Comparison of ENCODE assay signal across 9 cellular contexts in the genomic region with DNA sequence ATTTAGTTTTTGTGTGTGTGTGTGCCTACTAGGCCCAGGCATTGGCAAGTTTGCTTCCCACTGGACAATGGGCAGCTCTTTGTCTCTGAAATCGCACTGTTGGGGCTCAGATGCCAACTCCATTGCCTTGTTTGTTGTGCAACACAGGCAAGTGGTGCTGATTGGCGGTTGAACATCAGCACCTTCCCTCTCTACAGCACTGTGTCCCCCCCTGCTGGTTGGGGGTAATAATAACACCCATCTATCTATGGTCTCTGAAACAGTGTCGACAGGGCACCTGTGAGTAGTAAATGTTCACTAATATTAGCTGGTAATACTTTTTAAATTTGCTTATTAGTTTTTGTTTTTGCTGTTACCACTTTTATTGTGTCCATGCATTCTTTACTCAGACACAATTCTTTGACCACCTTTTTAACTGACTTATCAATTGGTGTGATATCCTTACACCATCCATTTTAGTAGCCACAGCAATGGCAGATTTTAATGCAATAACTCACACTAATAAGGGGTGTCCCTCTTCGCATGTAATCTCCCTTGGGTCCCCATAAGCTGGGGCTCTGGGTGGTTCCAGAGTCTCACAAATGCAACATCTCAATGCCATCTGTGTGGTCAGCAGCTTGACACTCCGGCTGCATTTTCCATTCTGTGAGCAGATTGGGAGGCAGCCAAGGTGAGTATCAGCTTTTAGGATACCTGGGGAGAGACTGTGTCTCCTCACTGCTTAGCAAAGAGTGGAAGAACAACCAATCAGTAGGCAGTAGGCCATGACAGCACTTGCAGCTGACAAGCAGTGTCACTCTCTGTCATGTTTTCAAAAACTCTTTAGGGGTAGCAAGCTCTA. TPM values are rescaled to one million over a fixed set of nuclear protein-coding genes. Genes with fewer than 3 reads are reported as not detected.
DNase-seq lines count a peak whose midpoint lies in the region; ATAC-seq, FAIRE-seq and TF ChIP-seq lines count a peak whose summit lies in the region.
"Had no signal": no experiment of that assay in that cellular context is flagged by ENCODE, and none has a peak within 500 bp of the region (broad histone marks: within the 10 kb centered on the region; RNA-seq: fewer than 3 reads in every experiment).

No MANE protein-coding gene starts in this region.

- H3K27ac Mint-ChIP-seq in astrocyte (ENCODE audit: unreplicated experiment): no peak overlapping the region
- no peak overlapping the region for H3K27ac Mint-ChIP-seq in naive thymus-derived CD4-positive, alpha-beta T cell
- H3K27ac Mint-ChIP-seq: effector memory CD8-positive, alpha-beta T cell had no signal

- no peaks in the 10 kb centered on the region for H3K9me3 Mint-ChIP-seq in astrocyte (ENCODE audit: unreplicated experiment)
- no peaks in the 10 kb centered on the region for H3K9me3 Mint-ChIP-seq in naive thymus-derived CD4-positive, alpha-beta T cell
- H3K9me3 Mint-ChIP-seq: effector memory CD8-positive, alpha-beta T cell had no signal

- CTCF ChIA-PET in AG04450 (lab: Charles Lee): interaction anchor here (1.4 kb wide), 1 partner anchor 523 kb away, joined by 7 read pairs; no protein-coding TSS in a partner anchor
- CTCF ChIA-PET in naive thymus-derived CD4-positive, alpha-beta T cell (lab: Charles Lee): no interaction called here

- ATAC-seq in naive thymus-derived CD4-positive, alpha-beta T cell: peak; percentile 48
- no peak for ATAC-seq in HG02981 (IDR thresholded peaks at IDR 0.05; ENCODE audit: unreplicated experiment)
- ATAC-seq: effector memory CD8-positive, alpha-beta T cell had no signal

- H3K79me2 ChIP-seq in astrocyte (ENCODE audit: insufficient read depth, low read length): no peaks in the 10 kb centered on the region

- no peaks in the 10 kb centered on the region for H3K36me3 Mint-ChIP-seq in astrocyte (ENCODE audit: low read depth, unreplicated experiment)
- H3K36me3 Mint-ChIP-seq in naive thymus-derived CD4-positive, alpha-beta T cell: no peaks in the 10 kb centered on the region

- no peak overlapping the region for H3K4me2 ChIP-seq in astrocyte (ENCODE audit: low read length)

- H3K4me3 ChIP-seq in AG04450 (ENCODE audit: low read depth, low read length) (no peak overlapping the region), astrocyte (ENCODE audit: insufficient read depth, low read depth, low read length) (no peak overlapping the region), Peyer's patch (no peak overlapping the region)
- H3K4me3 ChIP-seq in naive thymus-derived CD4-positive, alpha-beta T cell (ENCODE audit: low read length): no peak overlapping the region

- FAIRE-seq in astrocyte (lab: Jason Lieb, UNC) (no peak), frontal cortex (lab: Jason Lieb, UNC) (no peak)

- peaks cover 14% of the 10 kb centered on the region for H3K27me3 Mint-ChIP-seq in astrocyte (ENCODE audit: low read depth, unreplicated experiment)
- peaks cover 0 to 18% (median 9%) of the 10 kb centered on the region in 5 donors for H3K27me3 Mint-ChIP-seq in naive thymus-derived CD4-positive, alpha-beta T cell

- H3K9me3 ChIP-seq in AG04450 (ENCODE audit: control insufficient read depth, insufficient read depth, low read length) (peaks cover 6% of the 10 kb centered on the region), astrocyte (ENCODE audit: insufficient read depth, low read depth, low read length) (no peaks in the 10 kb centered on the region), Peyer's patch (no peaks in the 10 kb centered on the region)
- H3K9me3 ChIP-seq in naive thymus-derived CD4-positive, alpha-beta T cell (ENCODE audit: control insufficient read depth in 2 of 3, low read length in 3 of 3): no peaks in the 10 kb centered on the region

- H3K4me3 Mint-ChIP-seq in astrocyte (ENCODE audit: unreplicated experiment): no peak overlapping the region
- H3K4me3 Mint-ChIP-seq in naive thymus-derived CD4-positive, alpha-beta T cell: no peak overlapping the region
- H3K4me3 Mint-ChIP-seq: effector memory CD8-positive, alpha-beta T cell had no signal

- H4K20me1 ChIP-seq in astrocyte (ENCODE audit: insufficient read depth, low read length): no peaks in the 10 kb centered on the region

- H2AFZ ChIP-seq in astrocyte (ENCODE audit: low read depth, low read length): no peak overlapping the region

- no peak for DNase-seq in AG04450 (ENCODE audit: low read depth, low spot score)
- DNase-seq in GM10266 (ENCODE audit: extremely low spot score): no peak
- peak; percentile 79 for DNase-seq in NCI-H2171 treated with DMSO at 0.1 percent for 48 hours (lab: John Stamatoyannopoulos, UW)
- DNase-seq in astrocyte (ENCODE audit: low read depth): no peak
- peak in 1 of 9 donors; percentile 46 for DNase-seq in naive thymus-derived CD4-positive, alpha-beta T cell
- DNase-seq in Peyer's patch: no peak
- no peak for DNase-seq in frontal cortex (ENCODE audit: low spot score in 2 of 2)

- no peaks in the 10 kb centered on the region for H3K27me3 ChIP-seq in AG04450 (ENCODE audit: control insufficient read depth, insufficient read depth, low read length)
- H3K27me3 ChIP-seq in astrocyte (ENCODE audit: insufficient read depth, low read length): no peaks in the 10 kb centered on the region
- H3K27me3 ChIP-seq in naive thymus-derived CD4-positive, alpha-beta T cell (ENCODE audit: control insufficient read depth in 2 of 2, insufficient read depth in 2 of 2, low read length in 2 of 2): no peaks in the 10 kb centered on the region
- H3K27me3 ChIP-seq in Peyer's patch: no peaks in the 10 kb centered on the region

- no peaks in the 10 kb centered on the region for H3K4me1 Mint-ChIP-seq in astrocyte (ENCODE audit: low read depth, unreplicated experiment)
- peaks cover 0 to 10% (median 0%) of the 10 kb centered on the region in 7 donors for H3K4me1 Mint-ChIP-seq in naive thymus-derived CD4-positive, alpha-beta T cell

- H3K27ac ChIP-seq in AG04450 (ENCODE audit: low read depth, low read length): no peak overlapping the region
- H3K27ac ChIP-seq in astrocyte (ENCODE audit: low read depth, low read length): no peak overlapping the region
- H3K27ac ChIP-seq in naive thymus-derived CD4-positive, alpha-beta T cell (ENCODE audit: low read depth, low read length): no peak overlapping the region
- H3K27ac ChIP-seq in Peyer's patch: no peak overlapping the region

- H3K36me3 ChIP-seq in astrocyte (ENCODE audit: insufficient read depth, low read length): no peaks in the 10 kb centered on the region
- H3K36me3 ChIP-seq in naive thymus-derived CD4-positive, alpha-beta T cell (ENCODE audit: control insufficient read depth in 2 of 3, insufficient read depth in 3 of 3, low read length in 3 of 3): no peaks in the 10 kb centered on the region
- no peaks in the 10 kb centered on the region for H3K36me3 ChIP-seq in Peyer's patch

- POLR2A ChIA-PET in AG04450 (lab: Yijun Ruan, JAX): no interaction called here
- POLR2A ChIA-PET in naive thymus-derived CD4-positive, alpha-beta T cell (lab: Charles Lee): no interaction called here

- H3K9ac ChIP-seq in astrocyte (ENCODE audit: low read length): no peak overlapping the region

- H3K4me1 ChIP-seq in astrocyte (ENCODE audit: insufficient read depth, low read length) (no peaks in the 10 kb centered on the region), Peyer's patch (no peaks in the 10 kb centered on the region)
- H3K4me1 ChIP-seq in naive thymus-derived CD4-positive, alpha-beta T cell (ENCODE audit: control insufficient read depth in 2 of 2, insufficient read depth in 2 of 2, low read length in 2 of 2): no peaks in the 10 kb centered on the region

- TF ChIP-seq POLR2A in Peyer's patch (IDR thresholded peaks at IDR 0.05): no peak

- intact Hi-C loops in naive thymus-derived CD4-positive, alpha-beta T cell (cut with micrococcal nuclease): loop anchor here (1.0 to 5.0 kb wide), 2 partner anchors 523 to 1293 kb away; no protein-coding TSS in a partner anchor

- peak; percentile 37 for TF ChIP-seq CTCF in AG04450 (IDR thresholded peaks at IDR 0.05; ENCODE audit: low read depth, low read length)
- peak; percentile 47 for TF ChIP-seq CTCF in GM10266 (IDR thresholded peaks at IDR 0.05; ENCODE audit: control insufficient read depth, insufficient read depth, low read depth, missing control alignments)
- peak; percentile 21 for TF ChIP-seq CTCF in astrocyte (IDR thresholded peaks at IDR 0.05; ENCODE audit: insufficient read depth, low read depth, low read length)
- no peak for TF ChIP-seq CTCF in Peyer's patch (IDR thresholded peaks at IDR 0.05)

RNA-seq across cellular contexts. Expression of a gene that starts 47.7 kb away (rescaled TPM):
- polyA plus RNA-seq in AG04450 (2011; rRNA removed): 50.6 and 51.4 TPM in 2 replicates
- polyA minus RNA-seq in AG04450 (2011; rRNA and poly(A)+ RNA removed): 22.1 and 22.9 TPM in 2 replicates
- 30.3 and 33.1 TPM in 2 replicates for total RNA-seq in astrocyte
- 10 to 100 TPM; 16.1 to 28.3 (median 23.9) TPM for total RNA-seq in naive thymus-derived CD4-positive, alpha-beta T cell
- polyA plus RNA-seq in naive thymus-derived CD4-positive, alpha-beta T cell: 10 to 100 TPM; 65.9 to 77.2 TPM
- total RNA-seq in Peyer's patch: 10 to 100 TPM; 24.8 to 60.8 (median 45.3) TPM
- total RNA-seq in frontal cortex: 36.3 TPM

Comparison
In these comparisons a context has a peak if more than half of its experiments do, and no peak if none do; other contexts are left out.
1. CTCF ChIP-seq: peak in AG04450 (single experiment), GM10266 (single experiment) and astrocyte (single experiment); none in Peyer's patch (0 of 6).